ENCODE assay signal across 27 cellular contexts in genomic region chr9:133315997-133316396, GRCh38.
"Had no signal": no experiment of that assay in that cellular context is flagged by ENCODE, and none has a peak within 500 bp of the region (broad histone marks: within the 10 kb centered on the region; RNA-seq: fewer than 3 reads in every experiment).

No MANE protein-coding gene starts in this region.

- FAIRE-seq: colon, endometrium, endothelial cell of umbilical vein, frontal cortex had no signal

- H3K4me1 ChIP-seq: colonic mucosa, esophagus muscularis mucosa, esophagus squamous epithelium, foreskin keratinocyte, gastrocnemius medialis, gastroesophageal sphincter, heart left ventricle, heart right ventricle had no signal

- ATAC-seq: effector memory CD8-positive, alpha-beta T cell; esophagus mucosa; foreskin keratinocyte; gastrocnemius medialis; gastroesophageal sphincter; heart left ventricle; heart right ventricle had no signal

- H3K36me3 ChIP-seq: colonic mucosa, esophagus muscularis mucosa, esophagus squamous epithelium, gastrocnemius medialis, gastroesophageal sphincter, heart left ventricle, heart right ventricle had no signal

- DNase-seq: colonic mucosa; cortex of kidney; dermis blood vessel endothelial cell; dorsolateral prefrontal cortex; effector CD4-positive, alpha-beta T cell; effector CD8-positive, alpha-beta T cell; effector memory CD4-positive, alpha-beta T cell; effector memory CD8-positive, alpha-beta T cell; endodermal cell; erythroblast; esophagus squamous epithelium; foreskin fibroblast; foreskin keratinocyte; foreskin melanocyte; gastrocnemius medialis; glutamatergic neuron; heart left ventricle; heart right ventricle had no signal

- H3K4me3 ChIP-seq: colonic mucosa, coronary artery, dorsolateral prefrontal cortex, esophagus muscularis mucosa, esophagus squamous epithelium, gastrocnemius medialis, gastroesophageal sphincter, heart left ventricle, heart right ventricle had no signal

- H3K27ac ChIP-seq: colonic mucosa, coronary artery, dorsolateral prefrontal cortex, epithelial cell of prostate, esophagus muscularis mucosa, esophagus squamous epithelium, foreskin keratinocyte, gastrocnemius medialis, gastroesophageal sphincter, heart left ventricle, heart right ventricle had no signal

- H3K27me3 ChIP-seq: colonic mucosa, dorsolateral prefrontal cortex, esophagus squamous epithelium, foreskin keratinocyte, gastrocnemius medialis, gastroesophageal sphincter, heart left ventricle had no signal

- H3K9me3 ChIP-seq: colonic mucosa, esophagus muscularis mucosa, esophagus squamous epithelium, gastrocnemius medialis, gastroesophageal sphincter, heart left ventricle, heart right ventricle had no signal
